In the genomic region with DNA sequence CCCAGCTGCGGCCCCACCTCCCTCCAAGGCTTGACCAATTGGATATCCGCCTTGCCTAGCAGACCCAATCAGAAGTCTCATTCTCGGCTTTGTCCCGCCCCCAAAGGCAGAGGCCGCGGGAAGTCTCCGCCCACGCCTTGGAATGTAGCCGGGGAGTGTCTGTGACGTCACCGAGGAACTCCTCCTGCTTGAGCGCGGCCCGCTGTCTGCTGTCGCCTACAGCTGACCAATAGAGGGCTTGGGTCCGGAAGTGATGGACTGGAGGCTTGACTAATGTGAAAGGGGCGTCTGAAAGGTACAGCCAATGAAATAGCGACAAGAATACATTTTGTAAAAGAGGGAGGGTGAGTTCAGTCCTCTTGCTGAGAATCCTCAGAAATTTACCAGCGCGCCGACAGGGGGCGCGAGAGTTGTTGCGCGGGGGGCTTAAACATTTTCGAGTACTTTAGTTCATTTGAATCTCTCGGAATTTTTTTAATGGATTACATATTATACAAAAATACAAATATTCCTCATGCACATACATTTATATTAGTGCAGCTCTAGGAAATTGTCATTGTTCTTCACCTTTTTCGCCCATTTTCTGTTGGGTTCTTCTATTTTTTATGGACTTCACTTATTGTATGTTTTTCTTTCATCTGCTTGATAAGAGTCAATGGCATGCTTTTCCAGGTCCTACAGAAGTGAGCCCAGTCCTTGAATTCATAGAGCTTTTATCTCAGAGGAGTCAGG, we compare ENCODE assay signal across 8 cellular contexts. TPM values are rescaled to one million over a fixed set of nuclear protein-coding genes. Genes with fewer than 3 reads are reported as not detected.
A peak's percentile ranks its signal among the peaks of the same experiment; 100 is the strongest.
DNase-seq lines count a peak whose midpoint lies in the region; ATAC-seq and TF ChIP-seq lines count a peak whose summit lies in the region.

No MANE protein-coding gene starts in this region.

- H3K4me1 Mint-ChIP-seq in activated T-cell treated with anti-CD3 and anti-CD28 coated beads, Interleukin-2, amount 50 U/mL, for 24 hours (ENCODE audit: low read depth), result peaks cover 36% of the 10 kb centered on the region

- no peaks in the 10 kb centered on the region for H3K27me3 Mint-ChIP-seq in activated T-cell treated with anti-CD3 and anti-CD28 coated beads, Interleukin-2, amount 50 U/mL, for 24 hours

- peak overlapping the region; percentile 93 for H3K4me3 ChIP-seq in Jurkat, Clone E6-1 (ENCODE audit: low read length)

- H3K36me3 Mint-ChIP-seq in activated T-cell treated with anti-CD3 and anti-CD28 coated beads, Interleukin-2, amount 50 U/mL, for 24 hours (ENCODE audit: low read depth), result peaks cover 15% of the 10 kb centered on the region

- peak; percentile 99 for DNase-seq in DMS153 (lab: John Stamatoyannopoulos, UW)
- peak; percentile 98 for DNase-seq in Jurkat, Clone E6-1 (ENCODE audit: low read depth, low spot score)
- DNase-seq in OCI-M2 (lab: John Stamatoyannopoulos, UW; ENCODE audit: unreplicated experiment), result peak; percentile 97
- DNase-seq in activated T-cell treated with anti-CD3 and anti-CD28 coated beads, Interleukin-2, amount 50 U/mL, for 24 hours, result peak; percentile 97
- peak; percentile 100 for DNase-seq in erythroblast (lab: John Stamatoyannopoulos, UW)
- DNase-seq in mucosa of gallbladder (ENCODE audit: low spot score), result peak; percentile 99
- peak; percentile 94 for DNase-seq in stimulated activated CD8-positive, alpha-beta memory T cell treated with anti-CD3 and anti-CD28 coated beads, Interleukin-4, amount 100 ng/mL, for 24 hours (ENCODE audit: low read depth)

- H3K9me3 Mint-ChIP-seq in activated T-cell treated with anti-CD3 and anti-CD28 coated beads, Interleukin-2, amount 50 U/mL, for 24 hours, result no peaks in the 10 kb centered on the region

- peak overlapping the region; percentile 96 for H3K27ac Mint-ChIP-seq in activated T-cell treated with anti-CD3 and anti-CD28 coated beads, Interleukin-2, amount 50 U/mL, for 24 hours

- peak; percentile 10 for TF ChIP-seq POLR2A in erythroblast (IDR thresholded peaks at IDR 0.05; ENCODE audit: low read length)

- ATAC-seq in GM21717 (IDR thresholded peaks at IDR 0.05; ENCODE audit: unreplicated experiment), result peak; percentile 98

- peak overlapping the region; percentile 96 for H3K4me3 Mint-ChIP-seq in activated T-cell treated with anti-CD3 and anti-CD28 coated beads, Interleukin-2, amount 50 U/mL, for 24 hours

RNA-seq across cellular contexts. Expression of gene CREB3L2, which starts 0.4 kb away (rescaled TPM):
- 3.4 TPM for polyA plus RNA-seq in Jurkat, Clone E6-1 (2012; ENCODE audit: insufficient read depth, insufficient read length)
- 80.3 TPM for total RNA-seq in mucosa of gallbladder

Comparison
In these comparisons a context has a peak if more than half of its experiments do, and no peak if none do; other contexts are left out.
1. Peak in every context shown above with its lines: DNase-seq, ATAC-seq and H3K4me3 ChIP-seq.